In the genomic region with DNA sequence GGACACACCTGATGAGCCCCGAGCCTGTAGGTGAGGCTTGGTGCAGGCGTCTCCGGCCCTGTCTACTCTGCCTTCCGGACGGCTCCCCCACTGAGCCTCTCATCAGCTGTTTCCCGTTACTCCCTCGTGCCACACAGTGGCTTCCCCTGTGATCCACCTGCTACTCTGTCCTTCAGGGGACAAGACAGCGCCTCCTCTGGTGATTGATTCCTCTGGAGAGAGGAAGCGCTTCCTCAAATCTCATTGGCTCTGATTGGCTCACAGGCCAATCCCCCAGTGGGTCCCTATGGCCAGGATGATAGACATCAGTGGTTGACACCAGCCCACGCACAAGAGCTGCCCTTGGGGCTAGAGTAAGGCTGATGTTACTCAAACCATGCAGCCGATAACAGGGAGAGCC, we compare ENCODE assay signal across 10 cellular contexts. TPM values are rescaled to one million over a fixed set of nuclear protein-coding genes. Genes with fewer than 3 reads are reported as not detected.
A peak's percentile ranks its signal among the peaks of the same experiment; 100 is the strongest.
DNase-seq lines count a peak whose midpoint lies in the region; ATAC-seq, FAIRE-seq and TF ChIP-seq lines count a peak whose summit lies in the region.
"Had no signal": no experiment of that assay in that cellular context is flagged by ENCODE, and none has a peak within 500 bp of the region (broad histone marks: within the 10 kb centered on the region; RNA-seq: fewer than 3 reads in every experiment).

No MANE protein-coding gene starts in this region.

- H4K20me1 ChIP-seq in PC-3 (ENCODE audit: low read length), result no peaks in the 10 kb centered on the region

- CTCF ChIA-PET in PC-3 (lab: Charles Lee), result no interaction called here

- H3K9me3 Mint-ChIP-seq in stimulated activated naive CD8-positive, alpha-beta T cell treated with anti-CD3 and anti-CD28 coated beads, Interleukin-15, Interleukin-2, amounts not matched to agents 100 ng/mL and 50 ng/mL, for 24 hours, result no peaks in the 10 kb centered on the region
- H3K9me3 Mint-ChIP-seq in endothelial cell (ENCODE audit: unreplicated experiment), result no peaks in the 10 kb centered on the region

- H3K4me2 ChIP-seq in PC-3 (ENCODE audit: low read length), result no peak overlapping the region

- TF ChIP-seq CTCF in PC-3 (conservative IDR thresholded peaks at IDR 0.05; ENCODE audit: low read depth, low read length) (peak; percentile 45), endothelial cell (IDR thresholded peaks at IDR 0.05; ENCODE audit: unreplicated experiment) (peak; percentile 17), coronary artery (IDR thresholded peaks at IDR 0.05) (no peak)

- no peak overlapping the region for H3K4me3 ChIP-seq in PC-3 (ENCODE audit: low read length)
- no peak overlapping the region for H3K4me3 ChIP-seq in coronary artery
- H3K4me3 ChIP-seq: gastrocnemius medialis had no signal

- no peaks in the 10 kb centered on the region for H3F3A ChIP-seq in PC-3 (ENCODE audit: low read length, unreplicated experiment)

- FAIRE-seq in frontal cortex (lab: Jason Lieb, UNC), result no peak

- H2AFZ ChIP-seq in PC-3 (ENCODE audit: low read length), result no peak overlapping the region

- intact Hi-C loops in PC-3 (cut with micrococcal nuclease), result no loop called here

- no peaks in the 10 kb centered on the region for H3K9me3 ChIP-seq in PC-3 (ENCODE audit: low read length)
- H3K9me3 ChIP-seq: gastrocnemius medialis had no signal

- no peaks in the 10 kb centered on the region; the same call in 1 of the 2 replicates for H3K36me3 ChIP-seq in PC-3 (ENCODE audit: low read depth, low read length)

- H3K27ac ChIP-seq in PC-3 (ENCODE audit: low read length) (no peak overlapping the region), coronary artery (no peak overlapping the region)
- H3K27ac ChIP-seq: gastrocnemius medialis had no signal

- peak overlapping the region; percentile 26 for H3K27ac Mint-ChIP-seq in stimulated activated naive CD8-positive, alpha-beta T cell treated with anti-CD3 and anti-CD28 coated beads, Interleukin-15, Interleukin-2, amounts not matched to agents 100 ng/mL and 50 ng/mL, for 24 hours
- H3K27ac Mint-ChIP-seq in endothelial cell (ENCODE audit: unreplicated experiment), result no peak overlapping the region

- no peaks in the 10 kb centered on the region for H3K27me3 ChIP-seq in PC-3 (ENCODE audit: low read length)
- H3K27me3 ChIP-seq: gastrocnemius medialis had no signal

- H3K27me3 Mint-ChIP-seq in stimulated activated naive CD8-positive, alpha-beta T cell treated with anti-CD3 and anti-CD28 coated beads, Interleukin-15, Interleukin-2, amounts not matched to agents 100 ng/mL and 50 ng/mL, for 24 hours, result no peaks in the 10 kb centered on the region
- H3K27me3 Mint-ChIP-seq in endothelial cell (ENCODE audit: unreplicated experiment), result peaks cover 9% of the 10 kb centered on the region

- no peak for DNase-seq in stimulated activated naive CD8-positive, alpha-beta T cell treated with anti-CD3 and anti-CD28 coated beads, Interleukin-15, Interleukin-2, amounts not matched to agents 100 U/mL and 50 U/mL, for 24 hours
- DNase-seq in PC-3 (peak; percentile 12), endothelial cell (ENCODE audit: low spot score) (no peak), T-helper 9 cell (no peak), frontal cortex (ENCODE audit: low spot score in 2 of 2) (no peak), coronary artery (ENCODE audit: low spot score) (no peak)
- no peak for DNase-seq in activated CD4-positive, CD25-positive, alpha-beta regulatory T cell (lab: John Stamatoyannopoulos, UW)
- DNase-seq: gastrocnemius medialis, NCI-H2171 treated with DMSO at 0.1 percent for 48 hours had no signal

- BruUV-seq in PC-3 (replicated peaks; lab: Mats Ljungman, UMichigan), result no TSS peak

- no peaks in the 10 kb centered on the region for H3K9me2 ChIP-seq in PC-3 (replicated peaks; ENCODE audit: low read length)

- no peak for ATAC-seq in stimulated activated naive CD8-positive, alpha-beta T cell treated with anti-CD3 and anti-CD28 coated beads, Interleukin-15, Interleukin-2, amounts not matched to agents 100 U/mL and 50 U/mL, for 24 hours
- ATAC-seq in PC-3, result no peak
- ATAC-seq: gastrocnemius medialis had no signal

- H3K4me3 Mint-ChIP-seq in stimulated activated naive CD8-positive, alpha-beta T cell treated with anti-CD3 and anti-CD28 coated beads, Interleukin-15, Interleukin-2, amounts not matched to agents 100 ng/mL and 50 ng/mL, for 24 hours, result no peak overlapping the region
- no peak overlapping the region for H3K4me3 Mint-ChIP-seq in endothelial cell (ENCODE audit: unreplicated experiment)

- H3K79me2 ChIP-seq in PC-3 (ENCODE audit: low read length), result no peaks in the 10 kb centered on the region

- POLR2A ChIA-PET in PC-3 (lab: Charles Lee; ENCODE audit: unreplicated experiment), result no interaction called here

- peaks cover 12% of the 10 kb centered on the region for H3K4me1 Mint-ChIP-seq in stimulated activated naive CD8-positive, alpha-beta T cell treated with anti-CD3 and anti-CD28 coated beads, Interleukin-15, Interleukin-2, amounts not matched to agents 100 ng/mL and 50 ng/mL, for 24 hours (ENCODE audit: low read depth)
- H3K4me1 Mint-ChIP-seq in endothelial cell (ENCODE audit: unreplicated experiment), result peaks cover 23% of the 10 kb centered on the region

- peaks cover 26% of the 10 kb centered on the region for H3K36me3 Mint-ChIP-seq in stimulated activated naive CD8-positive, alpha-beta T cell treated with anti-CD3 and anti-CD28 coated beads, Interleukin-15, Interleukin-2, amounts not matched to agents 100 ng/mL and 50 ng/mL, for 24 hours (ENCODE audit: low read depth)
- peaks cover 20% of the 10 kb centered on the region for H3K36me3 Mint-ChIP-seq in endothelial cell (ENCODE audit: low read depth, unreplicated experiment)

- H3K9ac ChIP-seq in PC-3 (ENCODE audit: low read length), result no peak overlapping the region

- H3K4me1 ChIP-seq in PC-3 (ENCODE audit: insufficient read depth, low read length), result no peaks in the 10 kb centered on the region

RNA-seq across cellular contexts. Expression of gene RNF213, which starts 24.0 kb away (rescaled TPM):
- total RNA-seq in PC-3 (2014; rRNA removed) (71.4 and 84.1 TPM in 2 replicates), endothelial cell (ENCODE audit: unreplicated experiment) (110 TPM), frontal cortex (12.2 TPM)
